8 cellular contexts compared by ENCODE assay signal in the genomic region with DNA sequence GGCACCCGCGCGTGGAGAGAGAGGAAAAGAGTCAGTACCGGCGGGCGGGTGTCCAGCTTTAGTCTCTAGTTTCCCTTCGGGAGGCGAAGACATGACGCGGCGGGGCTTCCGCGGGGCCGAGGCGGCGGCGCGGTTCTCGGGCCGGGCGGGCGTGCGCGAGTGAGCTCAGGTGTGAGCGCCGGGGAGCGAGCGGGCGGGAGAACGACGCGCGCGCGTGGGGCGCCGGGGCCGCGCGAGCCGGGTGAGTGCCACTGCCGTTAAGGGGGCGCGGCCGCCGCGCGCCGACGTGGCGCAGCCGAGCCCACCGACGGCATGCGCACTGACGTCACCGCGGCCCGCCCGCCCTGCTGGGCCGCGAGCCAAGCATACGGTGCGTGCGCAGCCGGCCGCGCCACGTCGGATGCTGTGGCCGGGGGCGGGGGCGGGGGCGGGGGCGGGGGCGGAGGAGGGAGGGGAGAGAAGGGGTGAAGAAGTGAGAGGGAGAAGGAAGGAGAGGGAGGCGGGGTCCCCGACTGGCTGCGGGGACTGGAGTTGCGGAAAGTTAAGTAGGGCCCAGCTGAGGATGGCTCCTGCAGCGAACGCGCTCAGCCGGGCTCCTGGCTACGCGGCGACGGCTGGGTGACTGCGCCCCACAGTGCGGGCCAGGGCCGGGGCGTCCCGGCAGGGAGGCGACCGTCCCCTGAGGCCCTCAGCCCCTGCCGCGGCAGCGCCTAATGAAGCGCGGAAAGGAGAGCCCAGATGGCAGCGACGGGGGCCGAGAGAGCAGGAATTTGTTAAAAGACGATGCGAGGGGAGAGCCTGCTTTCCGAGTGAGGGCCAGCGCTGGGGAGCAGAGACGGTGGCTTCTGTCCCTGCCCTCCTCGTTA. TPM values are rescaled to one million over a fixed set of nuclear protein-coding genes. Genes with fewer than 3 reads are reported as not detected.
A peak's percentile ranks its signal among the peaks of the same experiment; 100 is the strongest.
DNase-seq lines count a peak whose midpoint lies in the region; ATAC-seq and TF ChIP-seq lines count a peak whose summit lies in the region.

Gene DAP, minus strand, starts transcription at position 259 of the 866 bp plus-strand sequence. Its CDS starts 166 bp downstream, at position 93.

- peak within 1 kb of the TSS; percentile 75; the same call in 2 of the 3 replicates for H2BK15ac ChIP-seq in IMR-90 (ENCODE audit: low read depth, low read length)

- peak within 1 kb of the TSS; percentile 96 to 99 for H4K8ac ChIP-seq in IMR-90 (ENCODE audit: low read depth in 2 of 2, low read length in 2 of 2)

- in situ Hi-C loops in IMR-90 (cut with MboI; ENCODE audit: low sequenced_read_pairs), result no loop called here

- peaks cover 27% of the 10 kb centered on the region for H3K4me1 ChIP-seq in IMR-90 (ENCODE audit: control insufficient read depth, insufficient read depth, low read length)
- peaks cover 18 to 50% (median 44%) of the 10 kb centered on the region in 4 donors for H3K4me1 ChIP-seq in esophagus muscularis mucosa
- H3K4me1 ChIP-seq in muscle layer of duodenum (ENCODE audit: control insufficient read depth in 1 of 2, insufficient read depth in 2 of 2, low read length in 2 of 2), result peaks cover 10 to 28% of the 10 kb centered on the region in 2 donors

- H3K9ac ChIP-seq in IMR-90 (ENCODE audit: low read depth, low read length), result peak within 1 kb of the TSS; percentile 88

- no TSS peak for BruUV-seq in IMR-90 (replicated peaks; lab: Mats Ljungman, UMichigan)

- H3K27me3 ChIP-seq in IMR-90 (ENCODE audit: control insufficient read depth, insufficient read depth, low read length) (no peaks in the 10 kb centered on the region), esophagus muscularis mucosa (no peaks in the 10 kb centered on the region), muscle layer of duodenum (ENCODE audit: low read depth, low read length) (no peaks in the 10 kb centered on the region)

- peak within 1 kb of the TSS; percentile 94 for H3K23ac ChIP-seq in IMR-90 (ENCODE audit: low read depth, low read length)

- H3K9me3 ChIP-seq in IMR-90 (ENCODE audit: control insufficient read depth, insufficient read depth, low read length) (no peaks in the 10 kb centered on the region), esophagus muscularis mucosa (no peaks in the 10 kb centered on the region), muscle layer of duodenum (ENCODE audit: control insufficient read depth in 1 of 2, low read length in 2 of 2) (no peaks in the 10 kb centered on the region)

- TF ChIP-seq CTCF in IMR-90 (conservative IDR thresholded peaks at IDR 0.05; ENCODE audit: low read depth, low read length) (no peak), esophagus muscularis mucosa (IDR thresholded peaks at IDR 0.05) (no peak)

- peak within 1 kb of the TSS; percentile 92 for H3K4me2 ChIP-seq in IMR-90 (ENCODE audit: low read depth, low read length)

- peak within 1 kb of the TSS; percentile 96 for H3K4me3 ChIP-seq in IMR-90 (ENCODE audit: insufficient read depth, low read depth, low read length)
- H3K4me3 ChIP-seq in esophagus muscularis mucosa, result peak within 1 kb of the TSS; percentile 81 to 98 (median 92)
- peak within 1 kb of the TSS; percentile 65 to 71 for H3K4me3 ChIP-seq in muscle layer of duodenum (ENCODE audit: low read depth in 1 of 2, low read length in 2 of 2)

- H3K56ac ChIP-seq in IMR-90 (ENCODE audit: extremely low read depth, insufficient read depth, low read length), result peak within 1 kb of the TSS; percentile 89

- H2AFZ ChIP-seq in IMR-90 (replicated peaks; ENCODE audit: low read length, poor library complexity), result peak within 1 kb of the TSS; percentile 97

- peak within 1 kb of the TSS; percentile 88 for H2BK120ac ChIP-seq in IMR-90 (ENCODE audit: low read depth, low read length)

- no peak for TF ChIP-seq RAD21 in IMR-90 (IDR thresholded peaks at IDR 0.05; ENCODE audit: low read length)

- peak within 1 kb of the TSS; percentile 94 for H3K4ac ChIP-seq in IMR-90 (ENCODE audit: low read depth, low read length)

- H3K14ac ChIP-seq in IMR-90 (replicated peaks; ENCODE audit: low read depth, low read length), result peak within 1 kb of the TSS; percentile 95

- H4K5ac ChIP-seq in IMR-90 (ENCODE audit: low read depth, low read length), result peak within 1 kb of the TSS; percentile 71

- peaks cover 35% of the 10 kb centered on the region for H4K20me1 ChIP-seq in IMR-90 (ENCODE audit: insufficient read depth, low read length)

- H3K27ac ChIP-seq in IMR-90 (ENCODE audit: insufficient read depth, low read length) (peak within 1 kb of the TSS; percentile 99), esophagus muscularis mucosa (replicated peaks in 1 of 4) (peak within 1 kb of the TSS; percentile 96 to 98 (median 96)), muscle layer of duodenum (ENCODE audit: low read length) (peak within 1 kb of the TSS; percentile 76)

- H4K91ac ChIP-seq in IMR-90 (ENCODE audit: insufficient read depth, low read depth, low read length), result peak within 1 kb of the TSS; percentile 96

- intact Hi-C loops in IMR-90 (cut with micrococcal nuclease) (loop anchor here (1.0 to 10.0 kb wide), 6 partner anchors 58 to 224 kb away; no protein-coding TSS in a partner anchor), esophagus muscularis mucosa (cut with DNase I) (no loop called here)

- H2BK20ac ChIP-seq in IMR-90 (ENCODE audit: low read depth, low read length), result peak within 1 kb of the TSS; percentile 82

- dilution Hi-C loops in IMR-90 (cut with HindIII; ENCODE audit: low sequenced_read_pairs, unreplicated experiment), result no loop called here

- peaks cover 3% of the 10 kb centered on the region; the same call in 1 of the 2 replicates for H3K36me3 ChIP-seq in IMR-90 (ENCODE audit: control insufficient read depth, insufficient read depth, low read length)
- no peaks in the 10 kb centered on the region for H3K36me3 ChIP-seq in esophagus muscularis mucosa
- H3K36me3 ChIP-seq in muscle layer of duodenum (ENCODE audit: control insufficient read depth in 1 of 2, insufficient read depth in 2 of 2, low read length in 2 of 2), result peaks cover 0 to 4% of the 10 kb centered on the region in 2 donors

- peaks cover 4 to 49% of the 10 kb centered on the region in 2 experiments; a peak in 3 of 4 replicates for H3K79me1 ChIP-seq in IMR-90 (ENCODE audit: low read depth in 1 of 2, low read length in 2 of 2)

- no peak for TF ChIP-seq EP300 in esophagus muscularis mucosa (IDR thresholded peaks at IDR 0.05)

- WGBS in IMR-90 (ENCODE audit: extremely low coverage in 2 of 2, insufficient read length in 1 of 2), 2 experiments, result 2% methylated on average over 30 of the region's 109 CpGs; no CpG with 5 or more reads in 1 of the 2 experiments
- 5% methylated on average over 22 of the region's 109 CpGs for WGBS in esophagus muscularis mucosa

- ATAC-seq in GM21529 (IDR thresholded peaks at IDR 0.05; ENCODE audit: unreplicated experiment) (peak; percentile 74), IMR-90 (ENCODE audit: low read depth) (peak; percentile 88)

- H3K9me1 ChIP-seq in IMR-90 (ENCODE audit: insufficient read depth, low read length), result peaks cover 30% of the 10 kb centered on the region

- H2BK5ac ChIP-seq in IMR-90 (ENCODE audit: low read depth, low read length, poor library complexity, severe bottlenecking), result peak within 1 kb of the TSS; percentile 96

- peak; percentile 63 for DNase-seq in DMS153 (lab: John Stamatoyannopoulos, UW)
- DNase-seq in IMR-90, result peak; percentile 88
- DNase-seq in activated T-cell treated with anti-CD3 and anti-CD28 coated beads, Interleukin-2, amount 50 U/mL, for 48 hours, result peak; percentile 84 to 90
- DNase-seq in esophagus muscularis mucosa (ENCODE audit: extremely low spot score), result peak; percentile 96
- DNase-seq in stimulated activated CD8-positive, alpha-beta memory T cell treated with anti-CD3 and anti-CD28 coated beads, Interleukin-7, amount 100 ng/mL, for 4 hours (ENCODE audit: low read depth in 2 of 2), result peak; percentile 64 to 90

- POLR2A ChIA-PET in IMR-90 (lab: Charles Lee; ENCODE audit: unreplicated experiment), result interaction anchor here (0.6 to 1.1 kb wide), 3 partner anchors 8 to 222 kb away, joined by 3 to 7 read pairs (median 3); no protein-coding TSS in a partner anchor

- peak within 1 kb of the TSS; percentile 73 for H3K18ac ChIP-seq in IMR-90 (ENCODE audit: low read depth, low read length)

- peak within 1 kb of the TSS; percentile 89 for H2AK5ac ChIP-seq in IMR-90 (ENCODE audit: low read depth, low read length)

- TF ChIP-seq POLR2A in IMR-90 (IDR thresholded peaks at IDR 0.05; ENCODE audit: low read depth, low read length) (peak; percentile 87), esophagus muscularis mucosa (IDR thresholded peaks at IDR 0.05; ENCODE audit: low read depth) (no peak)

- CTCF ChIA-PET in IMR-90 (lab: Yijun Ruan, JAX), result interaction anchor here (0.9 kb wide), 1 partner anchor 32 kb away, joined by 3 read pairs; no protein-coding TSS in a partner anchor

- peak within 1 kb of the TSS; percentile 83 for H2AK9ac ChIP-seq in IMR-90 (replicated peaks; ENCODE audit: low read depth, low read length, poor library complexity)

TF ChIP-seq in IMR-90, 13 proteins besides CTCF, POLR2A, EP300 and RAD21 (continues in another document):
- TF ChIP-seq MAZ (IDR thresholded peaks at IDR 0.05; ENCODE audit: borderline replicate concordance, low read depth, low read length) (peak; percentile 56; the same call in 1 of the 2 replicates), MXI1 (IDR thresholded peaks at IDR 0.05; ENCODE audit: borderline replicate concordance, low read depth, low read length) (peak; percentile 93)

TF ChIP-seq in PFSK-1, 5 proteins besides CTCF, POLR2A, EP300 and RAD21 (continues in another document):
- TF ChIP-seq SIN3A (IDR thresholded peaks at IDR 0.05; ENCODE audit: borderline replicate concordance, insufficient read depth, low read length) (no peak), POLR2AphosphoS5 (IDR thresholded peaks at IDR 0.05; ENCODE audit: low read depth, low read length) (no peak)

RNA-seq across cellular contexts. Expression of gene DAP, which starts in this region (rescaled TPM):
- 44.4 and 49.6 TPM in 2 replicates for total RNA-seq in IMR-90 (2012; rRNA removed)
- 152 and 189 TPM in 2 replicates for polyA plus RNA-seq in IMR-90 (2012; rRNA removed)
- polyA plus RNA-seq in IMR-90 (2012; cell fraction: cytosol; rRNA removed), result 160 and 237 TPM in 2 replicates
- 88.2 and 89.8 TPM in 2 replicates for polyA plus RNA-seq in IMR-90 (2012; cell fraction: nucleus; rRNA removed; ENCODE audit: low replicate concordance)
- polyA plus RNA-seq in PFSK-1 (2012; ENCODE audit: insufficient read length, low read depth), result 32.9 TPM
- 10 to 100 TPM; 24.3 to 42.4 (median 37.0) TPM for total RNA-seq in esophagus muscularis mucosa

Comparison
In these comparisons a context has a peak if more than half of its experiments do, and no peak if none do; other contexts are left out.
1. Peak in every context shown above with its lines: DNase-seq, ATAC-seq, H3K4me3 ChIP-seq and H3K27ac ChIP-seq.